7 cellular contexts compared by ENCODE assay signal in the genomic region with DNA sequence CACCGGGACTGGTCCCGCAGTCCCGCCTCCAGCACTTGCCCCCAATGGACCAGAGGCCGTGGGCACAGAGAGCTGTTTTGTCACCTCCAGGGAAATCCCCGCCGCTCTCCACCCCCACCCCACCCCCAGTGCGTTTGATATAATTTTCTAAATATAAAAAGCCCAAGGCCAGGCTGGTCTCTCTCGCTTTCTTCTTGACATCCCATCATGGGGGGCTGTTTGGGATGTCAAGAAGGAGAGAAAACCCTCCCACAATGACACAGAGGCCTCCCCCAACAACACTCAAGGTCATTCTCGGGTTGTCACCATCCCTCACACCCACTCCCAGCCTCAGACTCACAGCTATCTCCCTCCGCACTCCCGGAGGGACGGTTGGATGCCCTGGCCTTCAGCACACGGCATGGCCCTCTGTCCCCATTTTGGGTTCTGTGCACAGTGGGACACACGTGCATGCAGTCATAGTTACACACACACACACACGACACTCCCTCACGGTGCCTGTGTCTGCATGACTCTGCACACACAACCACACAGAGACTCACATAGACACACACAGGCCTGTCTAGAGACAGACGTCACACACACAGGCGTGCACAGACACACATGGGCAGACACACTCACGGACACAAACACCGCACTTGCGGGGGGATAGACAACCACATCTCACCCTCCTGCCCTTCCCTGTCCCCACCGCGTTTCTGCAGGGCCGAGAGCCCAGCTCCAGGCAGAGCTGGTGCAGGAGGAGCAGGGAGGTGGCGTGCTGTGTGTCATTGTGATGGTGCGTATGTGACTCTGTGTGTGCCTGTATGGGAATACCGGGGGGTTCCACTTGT. TPM values are rescaled to one million over a fixed set of nuclear protein-coding genes. Genes with fewer than 3 reads are reported as not detected.
A peak's percentile ranks its signal among the peaks of the same experiment; 100 is the strongest.
DNase-seq lines count a peak whose midpoint lies in the region; ATAC-seq and TF ChIP-seq lines count a peak whose summit lies in the region.

No MANE protein-coding gene starts in this region.

- no peaks in the 10 kb centered on the region for H3K36me3 Mint-ChIP-seq in memory B cell

- H3K4me1 ChIP-seq in thyroid gland, result peaks cover 19 to 36% of the 10 kb centered on the region in 2 donors

- intact Hi-C loops in thyroid gland (cut with DNase I), result no loop called here

- H3K4me3 ChIP-seq in LNCaP clone FGC (ENCODE audit: low read depth, low read length) (peak overlapping the region; percentile 70), brain microvascular endothelial cell (ENCODE audit: low read depth, low read length) (peak overlapping the region; percentile 71), thyroid gland (replicated peaks in 1 of 3) (peak overlapping the region in 1 of 3 donors; percentile 91)

- H3K27me3 ChIP-seq in brain microvascular endothelial cell (replicated peaks) (no peaks in the 10 kb centered on the region), thyroid gland (no peaks in the 10 kb centered on the region)

- no peak for TF ChIP-seq POLR2A in thyroid gland (IDR thresholded peaks at IDR 0.05)

- no peaks in the 10 kb centered on the region for H3K9me3 ChIP-seq in thyroid gland

- H3K4me1 Mint-ChIP-seq in memory B cell, result peaks cover 31% of the 10 kb centered on the region

- no peaks in the 10 kb centered on the region for H3K9me3 Mint-ChIP-seq in memory B cell

- 21 to 35% methylated on average over 15 to 23 of the region's 27 CpGs for WGBS in thyroid gland, 2 donors

- H3K4me3 Mint-ChIP-seq in memory B cell, result peak overlapping the region; percentile 89

- no peak for TF ChIP-seq CTCF in LNCaP clone FGC (IDR thresholded peaks at IDR 0.05; ENCODE audit: control insufficient read depth, extremely low read depth, insufficient read depth)
- no peak for TF ChIP-seq CTCF in brain microvascular endothelial cell (IDR thresholded peaks at IDR 0.05; ENCODE audit: low read depth, low read length, missing control alignments)
- TF ChIP-seq CTCF in thyroid gland (IDR thresholded peaks at IDR 0.05), result no peak

- in situ Hi-C loops in brain microvascular endothelial cell (cut with HindIII; ENCODE audit: low pct_ligation_motif_present, low sequenced_read_pairs), result no loop called here

- ATAC-seq in memory B cell (ENCODE audit: low read depth) (no peak), HG03378 (IDR thresholded peaks at IDR 0.05; ENCODE audit: unreplicated experiment) (no peak), GM21390 (IDR thresholded peaks at IDR 0.05; ENCODE audit: unreplicated experiment) (no peak)

- H3K27ac ChIP-seq in brain microvascular endothelial cell (no peak overlapping the region), thyroid gland (peak overlapping the region; percentile 40 to 86 (median 82))

- H3K36me3 ChIP-seq in brain microvascular endothelial cell (replicated peaks), result no peaks in the 10 kb centered on the region
- no peaks in the 10 kb centered on the region for H3K36me3 ChIP-seq in thyroid gland

- peaks cover 10% of the 10 kb centered on the region for H3K27me3 Mint-ChIP-seq in memory B cell

- peak overlapping the region; percentile 69 for H3K27ac Mint-ChIP-seq in memory B cell

- DNase-seq in LNCaP clone FGC (ENCODE audit: low read depth), result no peak
- DNase-seq in brain microvascular endothelial cell, result no peak
- DNase-seq in memory B cell (ENCODE audit: low spot score in 2 of 2), result no peak
- DNase-seq in thyroid gland, result no peak
- DNase-seq in amniotic stem cell (lab: John Stamatoyannopoulos, UW), result no peak

RNA-seq across cellular contexts. Expression of gene NFIC, which starts 4.8 kb away (rescaled TPM):
- 100 to 1,000 TPM in 3 of 4 donors, 10 to 100 TPM in 1; 76.2 to 183 (median 132) TPM for total RNA-seq in thyroid gland
